In the genomic region with DNA sequence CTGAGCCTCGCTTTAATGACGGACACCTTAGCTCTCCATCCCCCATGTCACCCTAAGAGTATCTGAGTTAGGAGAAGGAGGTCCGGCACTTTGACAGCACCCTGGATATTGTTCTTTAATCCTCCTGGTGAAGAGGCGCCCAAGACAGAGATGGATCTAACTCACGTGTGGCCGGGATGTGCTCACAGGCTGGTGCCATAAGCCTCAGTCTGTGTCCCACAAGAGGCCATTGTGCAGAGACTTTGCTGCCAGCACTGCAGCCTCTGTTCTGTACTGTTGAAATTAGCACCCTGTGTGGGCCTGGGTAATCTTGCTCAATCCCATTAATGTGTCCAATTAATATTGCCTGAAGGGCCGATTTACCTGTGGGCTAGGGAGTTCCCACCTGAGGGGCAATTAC, we compare ENCODE assay signal across 35 cellular contexts.
"Had no signal": no experiment of that assay in that cellular context is flagged by ENCODE, and none has a peak within 500 bp of the region (broad histone marks: within the 10 kb centered on the region; RNA-seq: fewer than 3 reads in every experiment).

No MANE protein-coding gene starts in this region.

- H3K9ac ChIP-seq: KMS-11 had no signal

- H3K27me3 ChIP-seq: MG63 had no signal

- DNase-seq: Karpas-422, Kasumi-1, KG1, MG63, MM.1S, MV-4-11, NCI-H1048, NCI-H1092, NCI-H1092 treated with DMSO at 0.1 percent for 48 hours, NCI-H1105, NCI-H1105 treated with DMSO at 0.1 percent for 48 hours, NCI-H1417, NCI-H1417 treated with DMSO at 0.1 percent for 48 hours, NCI-H1436, NCI-H1436 treated with DMSO at 0.1 percent for 48 hours, NCI-H146, NCI-H1694, NCI-H1694 treated with DMSO at 0.1 percent for 48 hours, NCI-H187, NCI-H187 treated with DMSO at 0.1 percent for 48 hours, NCI-H1930, NCI-H2029, NCI-H2029 treated with DMSO at 0.1 percent for 48 hours, NCI-H2081, NCI-H2081 treated with DMSO at 0.1 percent for 48 hours, NCI-H2107, NCI-H2171, NCI-H2171 treated with DMSO at 0.1 percent for 48 hours, NCI-H2227 treated with DMSO at 0.1 percent for 48 hours, NCI-H226, NCI-H345, NCI-H446, NCI-H446 treated with DMSO at 0.1 percent for 48 hours, NCI-H510A had no signal

- H3K4me2 ChIP-seq: KMS-11 had no signal

- H3K4me3 ChIP-seq: MG63 had no signal

- H3K36me3 ChIP-seq: MG63 had no signal

- H3K27ac ChIP-seq: KMS-11 had no signal

- H3K9me3 ChIP-seq: MG63 had no signal
